In genomic region chr14:78135450-78135891, GRCh38 we compare ENCODE assay signal across 15 cellular contexts. TPM values are rescaled to one million over a fixed set of nuclear protein-coding genes. Genes with fewer than 3 reads are reported as not detected.
A peak's percentile ranks its signal among the peaks of the same experiment; 100 is the strongest.
DNase-seq lines count a peak whose midpoint lies in the region; ATAC-seq, FAIRE-seq and TF ChIP-seq lines count a peak whose summit lies in the region.
"Had no signal": no experiment of that assay in that cellular context is flagged by ENCODE, and none has a peak within 500 bp of the region (broad histone marks: within the 10 kb centered on the region; RNA-seq: fewer than 3 reads in every experiment).

No MANE protein-coding gene starts in this region.

- no peak for TF ChIP-seq POLR2A in GM12891 (IDR thresholded peaks at IDR 0.05; ENCODE audit: low read depth, low read length)

- no peak for DNase-seq in GM12891 (ENCODE audit: insufficient read length, low spot score)
- DNase-seq in HK-2 (ENCODE audit: unreplicated experiment): peak; percentile 34
- peak; percentile 26 for DNase-seq in SW480 (ENCODE audit: low spot score)
- DNase-seq in kidney epithelial cell (ENCODE audit: low read depth): peak; percentile 16
- no peak for DNase-seq in SKM-1 treated with dmso at 0.1 percent for 144 hours (lab: John Stamatoyannopoulos, UW; ENCODE audit: unreplicated experiment)
- DNase-seq in HPDE6-E6E7 (ENCODE audit: extremely low spot score): no peak
- DNase-seq: activated gamma-delta T cell, immature natural killer cell, NCI-H2107, Peyer's patch, testis had no signal

- no peak for FAIRE-seq in GM12891 (lab: Jason Lieb, UNC)

- H3K36me3 ChIP-seq in kidney epithelial cell (ENCODE audit: control insufficient read depth, insufficient read depth, low read length): no peaks in the 10 kb centered on the region
- H3K36me3 ChIP-seq: esophagus muscularis mucosa, Peyer's patch, right atrium auricular region had no signal

- H3K4me3 ChIP-seq in kidney epithelial cell (ENCODE audit: low read depth, low read length): no peak overlapping the region
- H3K4me3 ChIP-seq: esophagus muscularis mucosa, Peyer's patch, right atrium auricular region, testis had no signal

- no peaks in the 10 kb centered on the region for H3K27me3 ChIP-seq in kidney epithelial cell (ENCODE audit: control insufficient read depth, insufficient read depth, low read length)
- H3K27me3 ChIP-seq: esophagus muscularis mucosa, Peyer's patch, right atrium auricular region, testis had no signal

- no peak for TF ChIP-seq CTCF in kidney epithelial cell (IDR thresholded peaks at IDR 0.05; ENCODE audit: insufficient read depth, low read length, poor library complexity, severe bottlenecking)

- no peak for ATAC-seq in GM19023 (IDR thresholded peaks at IDR 0.05; ENCODE audit: unreplicated experiment)
- ATAC-seq: WTC11 had no signal

TF ChIP-seq in GM12891, 5 proteins besides CTCF, POLR2A, EP300 and RAD21:
- TF ChIP-seq POLR2AphosphoS5 (IDR thresholded peaks at IDR 0.05; ENCODE audit: low read depth, low read length) (no peak), SPI1 (IDR thresholded peaks at IDR 0.05; ENCODE audit: low read depth, low read length) (peak; percentile 50)

RNA-seq across cellular contexts. Expression of gene NRXN3, which starts 34.7 kb away (rescaled TPM):
- polyA plus RNA-seq in GM12891 (2012; ENCODE audit: low read depth, missing spikeins): 0.37 TPM
- total RNA-seq in kidney epithelial cell: 1.6 TPM in 2 replicates
- polyA plus RNA-seq: immature natural killer cell had no signal

Comparison
In these comparisons a context has a peak if more than half of its experiments do, and no peak if none do; other contexts are left out.
1. DNase-seq: peak in HK-2 (single experiment), SW480 (single experiment) and kidney epithelial cell (single experiment); none in GM12891 (single experiment), SKM-1 treated with dmso at 0.1 percent for 144 hours (single experiment) and HPDE6-E6E7 (single experiment).